In genomic region chr17:80847506-80848230, GRCh38 we compare ENCODE assay signal across 10 cellular contexts.
DNase-seq lines count a peak whose midpoint lies in the region; ATAC-seq and TF ChIP-seq lines count a peak whose summit lies in the region.
"Had no signal": no experiment of that assay in that cellular context is flagged by ENCODE, and none has a peak within 500 bp of the region (broad histone marks: within the 10 kb centered on the region; RNA-seq: fewer than 3 reads in every experiment).

No MANE protein-coding gene starts in this region.

- H3K4me1 Mint-ChIP-seq in activated CD4-positive, alpha-beta memory T cell treated with anti-CD3 and anti-CD28 coated beads, Interleukin-2, amount 10 ng/mL, durations not matched to agents 7 days and 5 days: peaks cover 77% of the 10 kb centered on the region
- H3K4me1 Mint-ChIP-seq in chondrocyte (ENCODE audit: low read depth): peaks cover 9% of the 10 kb centered on the region

- H3K4me3 ChIP-seq in brain microvascular endothelial cell (ENCODE audit: low read depth, low read length): no peak overlapping the region
- H3K4me3 ChIP-seq: coronary artery had no signal

- peaks cover 8% of the 10 kb centered on the region for H3K36me3 ChIP-seq in brain microvascular endothelial cell (replicated peaks)

- DNase-seq in HUDEP-2 (lab: John Stamatoyannopoulos, UW; ENCODE audit: unreplicated experiment in 76 of 76) (peak in 49 of 76 experiments; percentile 3 to 63 (median 32)), chondrocyte (ENCODE audit: low spot score) (peak; percentile 64), hippocampal formation (lab: John Stamatoyannopoulos, UW) (no peak), AG08396 (ENCODE audit: low spot score) (no peak), brain microvascular endothelial cell (no peak)
- peak; percentile 88 for DNase-seq in activated CD4-positive, alpha-beta memory T cell treated with anti-CD3 and anti-CD28 coated beads, Interleukin-2, amount 10 ng/mL, durations not matched to agents 7 days and 5 days
- peak; percentile 39 to 49 (median 49) for DNase-seq in stimulated activated CD4-positive, alpha-beta T cell treated with anti-CD3 and anti-CD28 coated beads, TNF-alpha, amount 100 ng/mL, for 4 hours (ENCODE audit: low read depth in 3 of 3)

- H3K9me3 Mint-ChIP-seq in activated CD4-positive, alpha-beta memory T cell treated with anti-CD3 and anti-CD28 coated beads, Interleukin-2, amount 10 ng/mL, durations not matched to agents 7 days and 5 days: no peaks in the 10 kb centered on the region
- no peaks in the 10 kb centered on the region for H3K9me3 Mint-ChIP-seq in chondrocyte (ENCODE audit: low read depth)

- ATAC-seq in GM18861 (IDR thresholded peaks at IDR 0.05; ENCODE audit: unreplicated experiment): no peak

- H3K36me3 Mint-ChIP-seq in activated CD4-positive, alpha-beta memory T cell treated with anti-CD3 and anti-CD28 coated beads, Interleukin-2, amount 10 ng/mL, durations not matched to agents 7 days and 5 days (ENCODE audit: low read depth): peaks cover 74% of the 10 kb centered on the region
- H3K36me3 Mint-ChIP-seq in chondrocyte (ENCODE audit: low read depth): peaks cover 10% of the 10 kb centered on the region

- CTCF ChIA-PET in activated CD4-positive, alpha-beta memory T cell treated with anti-CD3 and anti-CD28 coated beads, Interleukin-2, amount 10 ng/mL, durations not matched to agents 7 days and 5 days (lab: Charles Lee): interaction anchor here (0.7 to 1.6 kb wide), 13 partner anchors 9 to 139 kb away, joined by 3 to 15 read pairs (median 3); no protein-coding TSS in a partner anchor

- POLR2A ChIA-PET in activated CD4-positive, alpha-beta memory T cell treated with anti-CD3 and anti-CD28 coated beads, Interleukin-2, amount 10 ng/mL, durations not matched to agents 7 days and 5 days (lab: Charles Lee): interaction anchor here (0.7 to 5.0 kb wide), 26 partner anchors 9 to 393 kb away, joined by 3 to 108 read pairs (median 6); no protein-coding TSS in a partner anchor

- no peak overlapping the region for H3K27ac ChIP-seq in brain microvascular endothelial cell
- H3K27ac ChIP-seq: coronary artery had no signal

- no peaks in the 10 kb centered on the region for H3K27me3 ChIP-seq in brain microvascular endothelial cell (replicated peaks)

- peak overlapping the region; percentile 6 for H3K4me3 Mint-ChIP-seq in activated CD4-positive, alpha-beta memory T cell treated with anti-CD3 and anti-CD28 coated beads, Interleukin-2, amount 10 ng/mL, durations not matched to agents 7 days and 5 days
- H3K4me3 Mint-ChIP-seq in chondrocyte (ENCODE audit: unreplicated experiment): no peak overlapping the region
- H3K4me3 Mint-ChIP-seq: CD14-positive monocyte had no signal

- H3K27me3 Mint-ChIP-seq in activated CD4-positive, alpha-beta memory T cell treated with anti-CD3 and anti-CD28 coated beads, Interleukin-2, amount 10 ng/mL, durations not matched to agents 7 days and 5 days: no peaks in the 10 kb centered on the region
- H3K27me3 Mint-ChIP-seq in chondrocyte (ENCODE audit: low read depth): no peaks in the 10 kb centered on the region

- no peak for TF ChIP-seq CTCF in chondrocyte (IDR thresholded peaks at IDR 0.05)
- TF ChIP-seq CTCF in brain microvascular endothelial cell (IDR thresholded peaks at IDR 0.05; ENCODE audit: low read depth, low read length, missing control alignments): no peak

- in situ Hi-C loops in brain microvascular endothelial cell (cut with HindIII; ENCODE audit: low pct_ligation_motif_present, low sequenced_read_pairs): no loop called here

- peak overlapping the region; percentile 96 for H3K27ac Mint-ChIP-seq in activated CD4-positive, alpha-beta memory T cell treated with anti-CD3 and anti-CD28 coated beads, Interleukin-2, amount 10 ng/mL, durations not matched to agents 7 days and 5 days
- no peak overlapping the region for H3K27ac Mint-ChIP-seq in chondrocyte (ENCODE audit: unreplicated experiment)

Comparison
In these comparisons a context has a peak if more than half of its experiments do, and no peak if none do; other contexts are left out.
1. DNase-seq: peak in HUDEP-2 (49 of 76), activated CD4-positive, alpha-beta memory T cell treated with anti-CD3 and anti-CD28 coated beads, Interleukin-2, amount 10 ng/mL, durations not matched to agents 7 days and 5 days (single experiment), chondrocyte (single experiment) and stimulated activated CD4-positive, alpha-beta T cell treated with anti-CD3 and anti-CD28 coated beads, TNF-alpha, amount 100 ng/mL, for 4 hours (3 of 3); none in hippocampal formation (0 of 2), AG08396 (single experiment) and brain microvascular endothelial cell (single experiment).